Comparison of ENCODE assay signal across 7 cellular contexts in genomic region chr3:33440328-33440577, GRCh38. TPM values are rescaled to one million over a fixed set of nuclear protein-coding genes. Genes with fewer than 3 reads are reported as not detected.
DNase-seq lines count a peak whose midpoint lies in the region; ATAC-seq and TF ChIP-seq lines count a peak whose summit lies in the region.

TSS of gene UBP1 (minus strand) at chr3:33440405. CDS start at chr3:33439848, 557 bp downstream.

- TF ChIP-seq CTCF in fibroblast of the aortic adventitia (IDR thresholded peaks at IDR 0.05; ENCODE audit: insufficient read depth, low read length) (no peak), osteoblast (IDR thresholded peaks at IDR 0.05; ENCODE audit: extremely low read depth, low read depth, low read length) (no peak)

- peak within 1 kb of the TSS; percentile 94 for H2AFZ ChIP-seq in osteoblast (ENCODE audit: low read length)

- H3K79me2 ChIP-seq in osteoblast (ENCODE audit: insufficient read depth, low read length): peaks cover 46% of the 10 kb centered on the region

- H3K27me3 Mint-ChIP-seq in activated CD8-positive, alpha-beta T cell treated with anti-CD3 and anti-CD28 coated beads, Interleukin-2, amount 10 ng/mL, durations not matched to agents 7 days and 5 days (ENCODE audit: low read depth): no peaks in the 10 kb centered on the region

- no peaks in the 10 kb centered on the region for H3K27me3 ChIP-seq in osteoblast (ENCODE audit: insufficient read depth, low read length)

- POLR2A ChIA-PET in activated CD8-positive, alpha-beta T cell treated with anti-CD3 and anti-CD28 coated beads, Interleukin-2, amount 10 ng/mL, durations not matched to agents 7 days and 5 days (lab: Charles Lee): interaction anchor here (1.0 to 5.2 kb wide), 8 partner anchors 11 to 358 kb away, joined by 3 to 35 read pairs (median 4); partner anchors contain the start of genes CLASP2 and PDCD6IP

- DNase-seq in HK-2 (ENCODE audit: unreplicated experiment) (peak; percentile 97), fibroblast of the aortic adventitia (ENCODE audit: low read depth) (no peak), osteoblast (ENCODE audit: insufficient read length, low spot score, missing footprints) (no peak), cerebellar nuclear complex (lab: John Stamatoyannopoulos, UW) (no peak), middle frontal gyrus (ENCODE audit: extremely low spot score, low spot score) (no peak)
- DNase-seq in activated CD8-positive, alpha-beta T cell treated with anti-CD3 and anti-CD28 coated beads, Interleukin-2, amount 10 ng/mL, durations not matched to agents 7 days and 5 days: no peak

- H3K4me1 ChIP-seq in osteoblast (ENCODE audit: insufficient read depth, low read length): peaks cover 35% of the 10 kb centered on the region

- peak within 1 kb of the TSS; percentile 100 for H3K27ac Mint-ChIP-seq in activated CD8-positive, alpha-beta T cell treated with anti-CD3 and anti-CD28 coated beads, Interleukin-2, amount 10 ng/mL, durations not matched to agents 7 days and 5 days

- peaks cover 38% of the 10 kb centered on the region for H4K20me1 ChIP-seq in osteoblast (ENCODE audit: insufficient read depth, low read length)

- H3K27ac ChIP-seq in osteoblast (ENCODE audit: low read depth, low read length): peak within 1 kb of the TSS; percentile 92

- peaks cover 49% of the 10 kb centered on the region for H3K4me1 Mint-ChIP-seq in activated CD8-positive, alpha-beta T cell treated with anti-CD3 and anti-CD28 coated beads, Interleukin-2, amount 10 ng/mL, durations not matched to agents 7 days and 5 days (ENCODE audit: low read depth)

- H3K36me3 Mint-ChIP-seq in activated CD8-positive, alpha-beta T cell treated with anti-CD3 and anti-CD28 coated beads, Interleukin-2, amount 10 ng/mL, durations not matched to agents 7 days and 5 days (ENCODE audit: low read depth): peaks cover 10% of the 10 kb centered on the region

- H3K9me3 Mint-ChIP-seq in activated CD8-positive, alpha-beta T cell treated with anti-CD3 and anti-CD28 coated beads, Interleukin-2, amount 10 ng/mL, durations not matched to agents 7 days and 5 days (ENCODE audit: insufficient read depth): no peaks in the 10 kb centered on the region

- peak within 1 kb of the TSS; percentile 99 for H3K4me3 Mint-ChIP-seq in activated CD8-positive, alpha-beta T cell treated with anti-CD3 and anti-CD28 coated beads, Interleukin-2, amount 10 ng/mL, durations not matched to agents 7 days and 5 days

- peak within 1 kb of the TSS; percentile 92 for H3K4me2 ChIP-seq in osteoblast (ENCODE audit: insufficient read depth, low read length)

- no peak for ATAC-seq in activated CD8-positive, alpha-beta T cell treated with anti-CD3 and anti-CD28 coated beads, Interleukin-2, amount 10 ng/mL, durations not matched to agents 7 days and 5 days
- no peak for ATAC-seq in HG03460 (IDR thresholded peaks at IDR 0.05; ENCODE audit: unreplicated experiment)

- CTCF ChIA-PET in activated CD8-positive, alpha-beta T cell treated with anti-CD3 and anti-CD28 coated beads, Interleukin-2, amount 10 ng/mL, durations not matched to agents 7 days and 5 days (lab: Charles Lee): interaction anchor here (0.9 to 1.0 kb wide), 3 partner anchors 54 to 493 kb away, joined by 3 to 4 read pairs (median 3); no protein-coding TSS in a partner anchor

- H3K4me3 ChIP-seq in fibroblast of the aortic adventitia (ENCODE audit: low read depth, low read length): peak within 1 kb of the TSS; percentile 74
- peak within 1 kb of the TSS; percentile 92 for H3K4me3 ChIP-seq in osteoblast (ENCODE audit: insufficient read depth, low read length)

- no peaks in the 10 kb centered on the region for H3K36me3 ChIP-seq in osteoblast (ENCODE audit: insufficient read depth, low read length)

- no peaks in the 10 kb centered on the region for H3K9me3 ChIP-seq in osteoblast (ENCODE audit: low read depth, low read length)

RNA-seq across cellular contexts. Expression of gene UBP1, which starts in this region (rescaled TPM):
- 10 to 100 TPM; 61.9 to 64.6 TPM for total RNA-seq in activated CD8-positive, alpha-beta T cell treated with anti-CD3 and anti-CD28 coated beads, Interleukin-2, amount 10 ng/mL, durations not matched to agents 7 days and 5 days
- total RNA-seq in fibroblast of the aortic adventitia (ENCODE audit: low replicate concordance) (40.1 and 48.3 TPM in 2 replicates), osteoblast (69.0 and 77.4 TPM in 2 replicates)
